In genomic region chr12:50686976-50687375, GRCh38 we compare ENCODE assay signal across 16 cellular contexts.
"Had no signal": no experiment of that assay in that cellular context is flagged by ENCODE, and none has a peak within 500 bp of the region (broad histone marks: within the 10 kb centered on the region; RNA-seq: fewer than 3 reads in every experiment).

No MANE protein-coding gene starts in this region.

- H3K4me3 Mint-ChIP-seq: activated CD4-positive, alpha-beta memory T cell treated with anti-CD3 and anti-CD28 coated beads, Interleukin-2, amount 10 ng/mL, durations not matched to agents 7 days and 5 days; naive thymus-derived CD4-positive, alpha-beta T cell; T-helper 1 cell treated with Interleukin-12 subunit alpha and Interleukin-12 subunit beta and Interleukin-4 antibody, amounts not matched to agents 30 μg/mL and 1 μg/mL, for 36 hours; WTC11 had no signal

- H3K27me3 Mint-ChIP-seq: activated CD4-positive, alpha-beta memory T cell treated with anti-CD3 and anti-CD28 coated beads, Interleukin-2, amount 10 ng/mL, durations not matched to agents 7 days and 5 days; naive thymus-derived CD4-positive, alpha-beta T cell had no signal

- ATAC-seq: left lung; mucosa of descending colon; naive thymus-derived CD4-positive, alpha-beta T cell; pancreas; WTC11 had no signal

- H3K9me3 Mint-ChIP-seq: activated CD4-positive, alpha-beta memory T cell treated with anti-CD3 and anti-CD28 coated beads, Interleukin-2, amount 10 ng/mL, durations not matched to agents 7 days and 5 days; naive thymus-derived CD4-positive, alpha-beta T cell; T-helper 1 cell treated with Interleukin-12 subunit alpha and Interleukin-12 subunit beta and Interleukin-4 antibody, amounts not matched to agents 30 μg/mL and 1 μg/mL, for 36 hours; WTC11 had no signal

- H3K4me1 Mint-ChIP-seq: WTC11 had no signal

- DNase-seq: activated CD4-positive, alpha-beta memory T cell treated with anti-CD3 and anti-CD28 coated beads, Interleukin-2, amount 10 ng/mL, durations not matched to agents 7 days and 5 days; activated CD4-positive, alpha-beta T cell treated with anti-CD3 and anti-CD28 coated beads for 4 hours; activated CD8-positive, alpha-beta memory T cell treated with anti-CD3 and anti-CD28 coated beads, Interleukin-2, amount 50 U/mL, for 4 hours; foreskin fibroblast; hippocampal formation; kidney; left lung; mammary epithelial cell; mucosa of descending colon; naive thymus-derived CD4-positive, alpha-beta T cell; pancreas; sigmoid colon; stimulated activated CD4-positive, alpha-beta T cell treated with anti-CD3 and anti-CD28 coated beads, Interleukin-1b, Interleukin-23, amount 100 ng/mL, for 48 hours; thyroid gland had no signal

- H3K27ac Mint-ChIP-seq: activated CD4-positive, alpha-beta memory T cell treated with anti-CD3 and anti-CD28 coated beads, Interleukin-2, amount 10 ng/mL, durations not matched to agents 7 days and 5 days; T-helper 1 cell treated with Interleukin-12 subunit alpha and Interleukin-12 subunit beta and Interleukin-4 antibody, amounts not matched to agents 30 μg/mL and 1 μg/mL, for 36 hours; WTC11 had no signal
